In genomic region chr12:4282103-4282891, GRCh38 we compare ENCODE assay signal across 1 cellular context.
A peak's percentile ranks its signal among the peaks of the same experiment; 100 is the strongest.
TF ChIP-seq lines count a peak whose summit lies in the region.

No MANE protein-coding gene starts in this region.

TF ChIP-seq in K562, 482 proteins besides CTCF, POLR2A, EP300 and RAD21:
- TF ChIP-seq POLR2G (IDR thresholded peaks at IDR 0.05; ENCODE audit: low read depth, low read length) (peak; percentile 51; the same call in 1 of the 2 replicates), RBFOX2 (IDR thresholded peaks at IDR 0.05; ENCODE audit: low read depth, low read length) (peak; percentile 61), SP1 (CRISPR knock-in tag; IDR thresholded peaks at IDR 0.05) (no peak), PHF20 (IDR thresholded peaks at IDR 0.05; ENCODE audit: partially characterized antibody) (no peak)
TF ChIP-seq in K562: peak in this region for 2.
